In the genomic region with DNA sequence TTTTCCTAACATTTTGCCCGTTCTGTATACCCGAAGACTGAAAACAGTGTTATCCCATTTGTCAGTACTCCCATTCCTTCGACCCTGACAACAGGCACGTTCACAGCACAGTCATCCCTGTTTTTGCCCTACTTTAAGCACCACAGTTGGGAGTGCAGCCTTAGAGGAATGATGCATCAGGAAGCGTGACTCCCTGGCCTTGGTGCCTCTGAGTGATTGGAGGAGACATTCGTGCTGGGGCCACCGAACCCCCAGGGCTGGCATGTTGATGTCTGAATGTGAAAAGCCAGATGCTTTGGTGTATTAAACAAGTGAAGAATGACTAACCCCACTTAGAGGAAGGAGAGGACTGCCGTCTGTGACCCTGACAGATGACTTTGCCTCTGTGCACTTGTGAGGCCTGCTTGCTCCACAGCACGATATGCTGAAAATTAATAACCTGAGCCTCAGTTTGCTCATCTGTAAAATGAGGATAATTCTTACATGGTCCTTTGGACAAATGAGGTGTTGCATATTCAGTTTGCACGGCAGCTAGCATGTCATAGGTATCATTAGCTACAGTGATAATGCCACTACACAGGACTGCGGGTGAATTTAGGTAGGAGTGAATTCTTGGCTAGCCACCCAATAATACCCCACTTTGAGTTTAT, we compare ENCODE assay signal across 17 cellular contexts. TPM values are rescaled to one million over a fixed set of nuclear protein-coding genes. Genes with fewer than 3 reads are reported as not detected.
A peak's percentile ranks its signal among the peaks of the same experiment; 100 is the strongest.
DNase-seq lines count a peak whose midpoint lies in the region; ATAC-seq, FAIRE-seq and TF ChIP-seq lines count a peak whose summit lies in the region.
"Had no signal": no experiment of that assay in that cellular context is flagged by ENCODE, and none has a peak within 500 bp of the region (broad histone marks: within the 10 kb centered on the region; RNA-seq: fewer than 3 reads in every experiment).

No MANE protein-coding gene starts in this region.

- H3K4me2 ChIP-seq in mesenchymal stem cell (ENCODE audit: low read length, poor library complexity, severe bottlenecking), result no peak overlapping the region

- no peak for TF ChIP-seq CTCF in bronchial epithelial cell (IDR thresholded peaks at IDR 0.05; ENCODE audit: insufficient read depth, low read length, severe bottlenecking)
- TF ChIP-seq CTCF in activated CD8-positive, alpha-beta T cell treated with anti-CD3 and anti-CD28 coated beads for 36 hours (IDR thresholded peaks at IDR 0.05), result no peak

- peaks cover 55% of the 10 kb centered on the region for H3K79me1 ChIP-seq in mesenchymal stem cell (replicated peaks; ENCODE audit: low read length, poor library complexity, severe bottlenecking)

- H3K4ac ChIP-seq in mesenchymal stem cell (ENCODE audit: low read depth in 1 of 2, low read length in 2 of 2), result no peak overlapping the region

- H4K8ac ChIP-seq in mesenchymal stem cell (ENCODE audit: low read length), result no peak overlapping the region

- H3K14ac ChIP-seq in mesenchymal stem cell (ENCODE audit: low read length in 2 of 2), result no peak overlapping the region

- no peak overlapping the region for H3K9ac ChIP-seq in mesenchymal stem cell (ENCODE audit: low read length)

- H2BK12ac ChIP-seq in mesenchymal stem cell (ENCODE audit: low read length in 2 of 2), result no peak overlapping the region

- peak; percentile 91 for DNase-seq in AG20443 (ENCODE audit: low spot score)
- DNase-seq in M059J (ENCODE audit: low read depth), result peak; percentile 98
- no peak for DNase-seq in bronchial epithelial cell (ENCODE audit: low read depth)
- peak; percentile 97 for DNase-seq in mesenchymal stem cell
- DNase-seq in activated CD8-positive, alpha-beta T cell treated with anti-CD3 and anti-CD28 coated beads for 36 hours, result no peak
- DNase-seq in NCI-H2029 (lab: John Stamatoyannopoulos, UW), result no peak
- no peak for DNase-seq in HT-29 (ENCODE audit: low spot score)
- DNase-seq: activated CD4-positive, alpha-beta memory T cell treated with anti-CD3 and anti-CD28 coated beads for 36 hours; activated T-cell treated with anti-CD3 and anti-CD28 coated beads, Interleukin-2, amount 50 U/mL, for 72 hours; Calu3; NCI-H2081; NCI-H526; pancreas; stimulated activated naive CD8-positive, alpha-beta T cell treated with anti-CD3 and anti-CD28 coated beads, Interleukin-15, Interleukin-2, amounts not matched to agents 100 U/mL and 50 U/mL, for 24 hours had no signal

- peak overlapping the region in 1 of 2 experiments; percentile 19 for H3K18ac ChIP-seq in mesenchymal stem cell (ENCODE audit: low read depth in 1 of 2, low read length in 2 of 2)

- no peaks in the 10 kb centered on the region for H3K27me3 Mint-ChIP-seq in activated CD8-positive, alpha-beta T cell treated with anti-CD3 and anti-CD28 coated beads for 36 hours
- H3K27me3 Mint-ChIP-seq: activated CD4-positive, alpha-beta memory T cell treated with anti-CD3 and anti-CD28 coated beads for 36 hours had no signal

- no peak overlapping the region for H2BK120ac ChIP-seq in mesenchymal stem cell (ENCODE audit: low read depth, low read length)

- FAIRE-seq in bronchial epithelial cell (lab: Jason Lieb, UNC), result peak; percentile 7
- FAIRE-seq: GM18507, pancreas had no signal

- no peak for ATAC-seq in activated CD8-positive, alpha-beta T cell treated with anti-CD3 and anti-CD28 coated beads for 36 hours
- ATAC-seq in GM18511 (IDR thresholded peaks at IDR 0.05; ENCODE audit: unreplicated experiment), result no peak
- ATAC-seq: activated T-cell treated with anti-CD3 and anti-CD28 coated beads, Interleukin-2, amount 50 U/mL, for 72 hours; pancreas; stimulated activated naive CD8-positive, alpha-beta T cell treated with anti-CD3 and anti-CD28 coated beads, Interleukin-15, Interleukin-2, amounts not matched to agents 100 U/mL and 50 U/mL, for 24 hours had no signal

- 29% methylated on average over 10 of the region's 11 CpGs for WGBS in mesenchymal stem cell

- H3K27me3 ChIP-seq in bronchial epithelial cell (ENCODE audit: control insufficient read depth, insufficient read depth, low read length), result no peaks in the 10 kb centered on the region
- no peaks in the 10 kb centered on the region for H3K27me3 ChIP-seq in mesenchymal stem cell (ENCODE audit: control insufficient read depth in 1 of 2, insufficient read depth in 1 of 2, low read length in 2 of 2)
- H3K27me3 ChIP-seq: pancreas had no signal

- no peaks in the 10 kb centered on the region for H3K9me3 ChIP-seq in mesenchymal stem cell (ENCODE audit: control insufficient read depth, low read length)
- H3K9me3 ChIP-seq: pancreas had no signal

- peaks cover 3% of the 10 kb centered on the region for H3K36me3 Mint-ChIP-seq in activated CD8-positive, alpha-beta T cell treated with anti-CD3 and anti-CD28 coated beads for 36 hours (ENCODE audit: low read depth)
- H3K36me3 Mint-ChIP-seq: activated CD4-positive, alpha-beta memory T cell treated with anti-CD3 and anti-CD28 coated beads for 36 hours had no signal

- H3K27ac ChIP-seq in mesenchymal stem cell (ENCODE audit: low read length, poor library complexity, severe bottlenecking), result no peak overlapping the region
- H3K27ac ChIP-seq: coronary artery, pancreas had no signal

- H4K91ac ChIP-seq in mesenchymal stem cell (ENCODE audit: low read length), result no peak overlapping the region

- H2BK5ac ChIP-seq in mesenchymal stem cell (ENCODE audit: low read depth, low read length, poor library complexity, severe bottlenecking), result no peak overlapping the region

- no peak overlapping the region for H2AFZ ChIP-seq in mesenchymal stem cell (ENCODE audit: low read depth, low read length)

- intact Hi-C loops in activated CD8-positive, alpha-beta T cell treated with anti-CD3 and anti-CD28 coated beads for 36 hours (cut with micrococcal nuclease), result no loop called here

- H3K4me1 Mint-ChIP-seq in activated CD8-positive, alpha-beta T cell treated with anti-CD3 and anti-CD28 coated beads for 36 hours (ENCODE audit: low read depth), result peaks cover 18% of the 10 kb centered on the region

- H3K36me3 ChIP-seq in bronchial epithelial cell (ENCODE audit: control insufficient read depth, insufficient read depth, low read length), result no peaks in the 10 kb centered on the region
- H3K36me3 ChIP-seq in mesenchymal stem cell (ENCODE audit: control insufficient read depth in 1 of 2, insufficient read depth in 2 of 2, low read depth in 1 of 2, low read length in 2 of 2), result peaks cover 7 to 9% of the 10 kb centered on the region in 2 experiments
- H3K36me3 ChIP-seq: pancreas had no signal

- no peak overlapping the region for H3K23ac ChIP-seq in mesenchymal stem cell (ENCODE audit: low read length in 2 of 2)

- no peak overlapping the region for H2BK15ac ChIP-seq in mesenchymal stem cell (ENCODE audit: low read depth, poor library complexity, severe bottlenecking)

- H3K4me3 ChIP-seq in bronchial epithelial cell (ENCODE audit: low read depth, low read length) (no peak overlapping the region), mesenchymal stem cell (ENCODE audit: insufficient read depth in 1 of 2, low read depth in 1 of 2, low read length in 2 of 2) (no peak overlapping the region)
- H3K4me3 ChIP-seq: coronary artery, pancreas had no signal

- H2AK5ac ChIP-seq in mesenchymal stem cell (ENCODE audit: low read length, severe bottlenecking), result no peak overlapping the region

- peaks cover 13% of the 10 kb centered on the region for H3K4me1 ChIP-seq in mesenchymal stem cell (ENCODE audit: control insufficient read depth, insufficient read depth, low read depth, low read length)
- H3K4me1 ChIP-seq: pancreas had no signal

- CTCF ChIA-PET in activated CD8-positive, alpha-beta T cell treated with anti-CD3 and anti-CD28 coated beads for 36 hours (lab: Charles Lee), result no interaction called here

- H3K4me3 Mint-ChIP-seq in activated CD8-positive, alpha-beta T cell treated with anti-CD3 and anti-CD28 coated beads for 36 hours, result no peak overlapping the region
- H3K4me3 Mint-ChIP-seq: activated CD4-positive, alpha-beta memory T cell treated with anti-CD3 and anti-CD28 coated beads for 36 hours; activated T-cell treated with anti-CD3 and anti-CD28 coated beads, Interleukin-2, amount 50 U/mL, for 72 hours had no signal

- H3K9me3 Mint-ChIP-seq in activated CD8-positive, alpha-beta T cell treated with anti-CD3 and anti-CD28 coated beads for 36 hours, result no peaks in the 10 kb centered on the region
- H3K9me3 Mint-ChIP-seq: activated CD4-positive, alpha-beta memory T cell treated with anti-CD3 and anti-CD28 coated beads for 36 hours; activated T-cell treated with anti-CD3 and anti-CD28 coated beads, Interleukin-2, amount 50 U/mL, for 72 hours had no signal

- POLR2A ChIA-PET in activated CD8-positive, alpha-beta T cell treated with anti-CD3 and anti-CD28 coated beads for 36 hours (lab: Charles Lee), result no interaction called here

- no peak overlapping the region for H3K27ac Mint-ChIP-seq in activated CD8-positive, alpha-beta T cell treated with anti-CD3 and anti-CD28 coated beads for 36 hours
- H3K27ac Mint-ChIP-seq: activated CD4-positive, alpha-beta memory T cell treated with anti-CD3 and anti-CD28 coated beads for 36 hours; activated T-cell treated with anti-CD3 and anti-CD28 coated beads, Interleukin-2, amount 50 U/mL, for 72 hours had no signal

RNA-seq across cellular contexts. Expression of gene STK35, which starts 36.0 kb away (rescaled TPM):
- 19.5 and 33.4 TPM in 2 replicates for total RNA-seq in M059J (2014; rRNA removed; shearing (Covaris generic))
- total RNA-seq in bronchial epithelial cell, result 20.0 TPM in 2 replicates
- polyA plus RNA-seq in mesenchymal stem cell (2013, experiment 1 of 2), result 11.0 TPM
- 10.8 TPM for polyA plus RNA-seq in mesenchymal stem cell (2013, experiment 2 of 2)
- 10 to 100 TPM; 18.0 to 18.4 TPM for total RNA-seq in activated CD8-positive, alpha-beta T cell treated with anti-CD3 and anti-CD28 coated beads for 36 hours
- 33.6 and 34.5 TPM in 2 replicates for total RNA-seq in HT-29 (2014; rRNA removed; shearing (Covaris generic))

Comparison
In these comparisons a context has a peak if more than half of its experiments do, and no peak if none do; other contexts are left out.
1. DNase-seq: peak in AG20443 (single experiment), M059J (single experiment) and mesenchymal stem cell (single experiment); none in bronchial epithelial cell (single experiment), activated CD8-positive, alpha-beta T cell treated with anti-CD3 and anti-CD28 coated beads for 36 hours (single experiment), NCI-H2029 (single experiment) and HT-29 (single experiment).